22 cellular contexts compared by ENCODE assay signal in genomic region chr3:114480442-114480841, GRCh38.
DNase-seq lines count a peak whose midpoint lies in the region; ATAC-seq and TF ChIP-seq lines count a peak whose summit lies in the region.
"Had no signal": no experiment of that assay in that cellular context is flagged by ENCODE, and none has a peak within 500 bp of the region (broad histone marks: within the 10 kb centered on the region; RNA-seq: fewer than 3 reads in every experiment).

No MANE protein-coding gene starts in this region.

- H3K4me3 ChIP-seq in foreskin fibroblast (ENCODE audit: low read depth in 1 of 2, low read length in 2 of 2) (no peak overlapping the region), skeletal muscle cell (ENCODE audit: low read depth, low read length) (no peak overlapping the region)
- H3K4me3 ChIP-seq: ascending aorta, HAP-1 had no signal

- TF ChIP-seq CTCF in foreskin fibroblast (IDR thresholded peaks at IDR 0.05; ENCODE audit: low read depth, low read length), result no peak

- DNase-seq in Right ventricle myocardium inferior (ENCODE audit: missing footprints), result no peak
- DNase-seq in cardiac septum (ENCODE audit: low spot score), result no peak
- peak; percentile 76 for DNase-seq in amniotic epithelial cell (ENCODE audit: low read depth)
- peak; percentile 24 to 62 for DNase-seq in foreskin fibroblast
- peak; percentile 58 for DNase-seq in skeletal muscle cell (ENCODE audit: low read depth)
- no peak for DNase-seq in Ammon's horn (ENCODE audit: low spot score)
- DNase-seq in occipital lobe (lab: John Stamatoyannopoulos, UW), result no peak
- no peak for DNase-seq in LoVo (ENCODE audit: low spot score)
- DNase-seq: activated naive CD4-positive, alpha-beta T cell treated with anti-CD3 and anti-CD28 coated beads for 36 hours; activated T-cell treated with anti-CD3 and anti-CD28 coated beads, Interleukin-2, amount 50 U/mL, for 4 hours; DMS 273 treated with DMSO at 0.1 percent for 48 hours; effector CD8-positive, alpha-beta T cell; KG1; NCI-H1092 treated with DMSO at 0.1 percent for 48 hours; NCI-H2081; NCI-H82; PC-3; SHP77 treated with DMSO at 0.1 percent for 48 hours; substantia nigra had no signal

- intact Hi-C loops in Right ventricle myocardium inferior (cut with DNase I), result no loop called here
- intact Hi-C loops in cardiac septum (cut with DNase I), result no loop called here

- ATAC-seq in Right ventricle myocardium inferior, result peak; percentile 32
- ATAC-seq: activated T-cell treated with anti-CD3 and anti-CD28 coated beads, Interleukin-2, amount 50 U/mL, for 4 hours; esophagus mucosa; PC-3 had no signal

Comparison
In these comparisons a context has a peak if more than half of its experiments do, and no peak if none do; other contexts are left out.
1. DNase-seq: peak in amniotic epithelial cell (single experiment), foreskin fibroblast (2 of 2) and skeletal muscle cell (single experiment); none in Right ventricle myocardium inferior (single experiment), cardiac septum (single experiment), Ammon's horn (single experiment), occipital lobe (single experiment) and LoVo (single experiment).